Comparison of ENCODE assay signal across 8 cellular contexts in the genomic region with DNA sequence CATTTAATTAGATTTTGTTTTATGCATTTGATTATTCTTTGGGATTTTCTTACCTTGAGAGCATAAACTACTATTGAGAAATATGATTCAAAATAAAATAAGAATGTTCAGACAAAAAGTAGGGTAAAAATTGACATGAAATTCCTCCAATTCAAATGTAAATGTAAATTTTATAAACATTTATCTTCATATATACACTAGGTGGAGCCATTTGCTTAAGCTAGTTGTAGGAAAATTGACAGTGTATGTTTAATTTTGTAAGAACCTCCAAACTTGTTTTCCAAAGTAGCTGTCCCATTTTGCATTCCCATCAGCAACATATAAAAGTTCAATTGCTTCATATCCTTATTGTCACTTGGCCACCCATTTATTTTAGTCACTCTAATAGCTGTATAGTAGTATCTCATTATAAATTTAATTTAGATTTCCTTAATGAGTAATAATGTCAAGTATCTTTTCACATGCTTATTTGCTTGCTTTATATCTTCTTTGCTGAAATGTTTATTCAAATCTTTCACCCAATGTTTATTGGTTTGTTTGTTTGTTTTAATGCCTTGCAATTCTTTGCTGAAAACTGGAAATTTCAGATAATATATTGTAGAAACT. TPM values are rescaled to one million over a fixed set of nuclear protein-coding genes. Genes with fewer than 3 reads are reported as not detected.
A peak's percentile ranks its signal among the peaks of the same experiment; 100 is the strongest.
DNase-seq lines count a peak whose midpoint lies in the region; FAIRE-seq and TF ChIP-seq lines count a peak whose summit lies in the region.

No MANE protein-coding gene starts in this region.

- CTCF ChIA-PET in Calu3 (lab: Charles Lee) = interaction anchor here (1.0 to 1.3 kb wide), 2 partner anchors 145 to 688 kb away, joined by 3 to 4 read pairs; no protein-coding TSS in a partner anchor

- intact Hi-C loops in Calu3 (cut with micrococcal nuclease; ENCODE audit: unreplicated experiment) = loop anchor here (1.0 to 10.0 kb wide), 3 partner anchors 505 to 688 kb away; no protein-coding TSS in a partner anchor
- intact Hi-C loops in posterior vena cava (cut with DNase I) = no loop called here

- H3K36me3 Mint-ChIP-seq in Calu3 (ENCODE audit: insufficient read depth, unreplicated experiment) = no peaks in the 10 kb centered on the region

- H3K27me3 Mint-ChIP-seq in Calu3 (ENCODE audit: unreplicated experiment) = no peaks in the 10 kb centered on the region

- H3K4me3 Mint-ChIP-seq in Calu3 (ENCODE audit: low read depth, unreplicated experiment) = no peak overlapping the region

- DNase-seq in Calu3 (no peak), KBM-7 (peak; percentile 22), SKM-1 treated with dmso at 0.1 percent for 144 hours (lab: John Stamatoyannopoulos, UW; ENCODE audit: unreplicated experiment) (peak; percentile 7), kidney glomerular epithelial cell (lab: John Stamatoyannopoulos, UW) (peak; percentile 61), posterior vena cava (ENCODE audit: low spot score) (no peak), H54 (ENCODE audit: insufficient read length, low spot score) (no peak), AG20443 (ENCODE audit: low spot score) (no peak)
- DNase-seq in activated T-cell treated with anti-CD3 and anti-CD28 coated beads, Interleukin-2, amount 50 U/mL, for 48 hours = no peak

- no peak overlapping the region for H3K27ac Mint-ChIP-seq in Calu3 (ENCODE audit: unreplicated experiment)

- no peaks in the 10 kb centered on the region for H3K4me1 Mint-ChIP-seq in Calu3 (ENCODE audit: low read depth, unreplicated experiment)

- TF ChIP-seq CTCF in Calu3 (IDR thresholded peaks at IDR 0.05; ENCODE audit: unreplicated experiment) = peak; percentile 39

- in situ Hi-C loops in KBM-7 (cut with MboI; ENCODE audit: low pct_unique_long_range_greater_than_20kb, low sequenced_read_pairs) = no loop called here

- no peak for FAIRE-seq in H54 (lab: Jason Lieb, UNC)

- no peaks in the 10 kb centered on the region for H3K9me3 Mint-ChIP-seq in Calu3 (ENCODE audit: low read depth, unreplicated experiment)

- no peak for TF ChIP-seq POLR2A in H54 (IDR thresholded peaks at IDR 0.05; ENCODE audit: low read depth, low read length)

- no TSS peak for BruUV-seq in Calu3 (replicated peaks; lab: Mats Ljungman, UMichigan)

RNA-seq across cellular contexts. Expression of a gene that starts 37.6 kb away (rescaled TPM):
- not detected in 2 replicates for total RNA-seq in Calu3 (2022)
- total RNA-seq in posterior vena cava = not detected

Comparison
In these comparisons a context has a peak if more than half of its experiments do, and no peak if none do; other contexts are left out.
1. DNase-seq: peak in KBM-7 (single experiment), SKM-1 treated with dmso at 0.1 percent for 144 hours (single experiment) and kidney glomerular epithelial cell (single experiment); none in Calu3 (single experiment), posterior vena cava (single experiment), activated T-cell treated with anti-CD3 and anti-CD28 coated beads, Interleukin-2, amount 50 U/mL, for 48 hours (0 of 2), H54 (single experiment) and AG20443 (single experiment).